18 cellular contexts compared by ENCODE assay signal in the genomic region with DNA sequence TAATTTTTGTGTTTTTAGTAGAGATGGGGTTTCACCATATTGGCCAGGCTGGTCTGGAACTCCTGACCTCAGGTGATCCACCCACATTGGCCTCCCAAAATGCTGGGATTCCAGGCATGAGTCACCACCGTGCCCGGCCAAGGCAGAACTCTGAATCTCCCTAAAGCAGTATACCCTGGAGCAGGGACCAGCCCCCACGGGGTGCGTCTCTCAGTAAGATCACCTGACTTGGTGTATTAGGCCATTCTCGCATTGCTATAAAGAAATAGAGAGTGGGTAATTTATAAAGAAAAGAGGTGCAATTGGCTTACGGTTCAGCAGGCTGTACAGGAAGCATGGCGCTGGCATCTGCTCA. TPM values are rescaled to one million over a fixed set of nuclear protein-coding genes. Genes with fewer than 3 reads are reported as not detected.
A peak's percentile ranks its signal among the peaks of the same experiment; 100 is the strongest.
DNase-seq lines count a peak whose midpoint lies in the region; ATAC-seq and TF ChIP-seq lines count a peak whose summit lies in the region.
"Had no signal": no experiment of that assay in that cellular context is flagged by ENCODE, and none has a peak within 500 bp of the region (broad histone marks: within the 10 kb centered on the region; RNA-seq: fewer than 3 reads in every experiment).

No MANE protein-coding gene starts in this region.

- H3K4me3 Mint-ChIP-seq in activated naive CD4-positive, alpha-beta T cell treated with anti-CD3 and anti-CD28 coated beads, Interleukin-2, amount 10 ng/mL, durations not matched to agents 7 days and 5 days: no peak overlapping the region
- no peak overlapping the region for H3K4me3 Mint-ChIP-seq in chondrocyte (ENCODE audit: unreplicated experiment)
- H3K4me3 Mint-ChIP-seq in glutamatergic neuron (ENCODE audit: unreplicated experiment): no peak overlapping the region
- no peak overlapping the region for H3K4me3 Mint-ChIP-seq in osteocyte (ENCODE audit: unreplicated experiment)
- no peak overlapping the region for H3K4me3 Mint-ChIP-seq in naive thymus-derived CD8-positive, alpha-beta T cell
- H3K4me3 Mint-ChIP-seq: CD4-positive, alpha-beta memory T cell; GM23338; H9 had no signal

- CTCF ChIA-PET in activated naive CD4-positive, alpha-beta T cell treated with anti-CD3 and anti-CD28 coated beads, Interleukin-2, amount 10 ng/mL, durations not matched to agents 7 days and 5 days (lab: Charles Lee): no interaction called here

- no peak for DNase-seq in activated naive CD4-positive, alpha-beta T cell treated with anti-CD3 and anti-CD28 coated beads, Interleukin-2, amount 10 ng/mL, durations not matched to agents 7 days and 5 days
- no peak for DNase-seq in activated naive CD4-positive, alpha-beta T cell treated with anti-CD3 and anti-CD28 coated beads, Interleukin-2, amount 50 U/mL, for 72 hours (ENCODE audit: low spot score in 2 of 2)
- DNase-seq in chondrocyte (ENCODE audit: low spot score) (peak; percentile 40), glutamatergic neuron (no peak), osteocyte (ENCODE audit: extremely low spot score, unreplicated experiment) (no peak), RKO (ENCODE audit: low spot score) (no peak)
- no peak for DNase-seq in naive thymus-derived CD8-positive, alpha-beta T cell
- DNase-seq: C1 segment of cervical spinal cord; Calu3; CD4-positive, alpha-beta memory T cell; COR-L47; DMS53; DMS79 treated with DMSO at 0.1 percent for 48 hours; GF-D8; H9 had no signal

- no peaks in the 10 kb centered on the region for H3K27me3 Mint-ChIP-seq in activated naive CD4-positive, alpha-beta T cell treated with anti-CD3 and anti-CD28 coated beads, Interleukin-2, amount 10 ng/mL, durations not matched to agents 7 days and 5 days
- H3K27me3 Mint-ChIP-seq in chondrocyte (ENCODE audit: low read depth): no peaks in the 10 kb centered on the region
- H3K27me3 Mint-ChIP-seq in glutamatergic neuron (ENCODE audit: unreplicated experiment): peaks cover 21% of the 10 kb centered on the region
- no peaks in the 10 kb centered on the region for H3K27me3 Mint-ChIP-seq in osteocyte (ENCODE audit: unreplicated experiment)
- no peaks in the 10 kb centered on the region for H3K27me3 Mint-ChIP-seq in naive thymus-derived CD8-positive, alpha-beta T cell
- H3K27me3 Mint-ChIP-seq: CD4-positive, alpha-beta memory T cell had no signal

- peak overlapping the region; percentile 81 for H3K27ac Mint-ChIP-seq in activated naive CD4-positive, alpha-beta T cell treated with anti-CD3 and anti-CD28 coated beads, Interleukin-2, amount 10 ng/mL, durations not matched to agents 7 days and 5 days
- H3K27ac Mint-ChIP-seq in activated naive CD4-positive, alpha-beta T cell treated with anti-CD3 and anti-CD28 coated beads, Interleukin-2, amount 50 U/mL, for 72 hours: peak overlapping the region in 1 of 2 donors; percentile 22
- H3K27ac Mint-ChIP-seq in chondrocyte (ENCODE audit: unreplicated experiment): no peak overlapping the region
- peak overlapping the region; percentile 99 for H3K27ac Mint-ChIP-seq in glutamatergic neuron (ENCODE audit: unreplicated experiment)
- peak overlapping the region; percentile 41 for H3K27ac Mint-ChIP-seq in osteocyte (ENCODE audit: unreplicated experiment)
- peak overlapping the region in 1 of 10 donors; percentile 15 for H3K27ac Mint-ChIP-seq in naive thymus-derived CD8-positive, alpha-beta T cell
- H3K27ac Mint-ChIP-seq: GM23338, H9 had no signal

- H3K9me3 Mint-ChIP-seq in activated naive CD4-positive, alpha-beta T cell treated with anti-CD3 and anti-CD28 coated beads, Interleukin-2, amount 10 ng/mL, durations not matched to agents 7 days and 5 days: peaks cover 9% of the 10 kb centered on the region
- peaks cover 0 to 6% of the 10 kb centered on the region in 2 donors for H3K9me3 Mint-ChIP-seq in activated naive CD4-positive, alpha-beta T cell treated with anti-CD3 and anti-CD28 coated beads, Interleukin-2, amount 50 U/mL, for 72 hours
- H3K9me3 Mint-ChIP-seq in chondrocyte (ENCODE audit: low read depth) (no peaks in the 10 kb centered on the region), glutamatergic neuron (ENCODE audit: unreplicated experiment) (peaks cover 13% of the 10 kb centered on the region), osteocyte (ENCODE audit: unreplicated experiment) (no peaks in the 10 kb centered on the region)
- no peaks in the 10 kb centered on the region for H3K9me3 Mint-ChIP-seq in naive thymus-derived CD8-positive, alpha-beta T cell
- H3K9me3 Mint-ChIP-seq: CD4-positive, alpha-beta memory T cell had no signal

- ATAC-seq in activated naive CD4-positive, alpha-beta T cell treated with anti-CD3 and anti-CD28 coated beads, Interleukin-2, amount 50 U/mL, for 72 hours: no peak
- ATAC-seq in naive thymus-derived CD8-positive, alpha-beta T cell: no peak
- ATAC-seq in activated CD4-positive, CD25-positive, alpha-beta regulatory T cell treated with anti-CD3 and anti-CD28 coated beads, Interleukin-2, amount 50 U/mL, for 24 hours: no peak
- ATAC-seq: GM23338, HCT116 had no signal

- POLR2A ChIA-PET in naive thymus-derived CD8-positive, alpha-beta T cell (lab: Charles Lee): no interaction called here

- TF ChIP-seq CTCF in chondrocyte (IDR thresholded peaks at IDR 0.05) (no peak), glutamatergic neuron (IDR thresholded peaks at IDR 0.05; ENCODE audit: partially characterized antibody, unreplicated experiment) (no peak), osteocyte (IDR thresholded peaks at IDR 0.05) (no peak)

- peaks cover 40% of the 10 kb centered on the region for H3K36me3 Mint-ChIP-seq in activated naive CD4-positive, alpha-beta T cell treated with anti-CD3 and anti-CD28 coated beads, Interleukin-2, amount 10 ng/mL, durations not matched to agents 7 days and 5 days
- peaks cover 0 to 10% of the 10 kb centered on the region in 2 donors for H3K36me3 Mint-ChIP-seq in activated naive CD4-positive, alpha-beta T cell treated with anti-CD3 and anti-CD28 coated beads, Interleukin-2, amount 50 U/mL, for 72 hours
- peaks cover 18% of the 10 kb centered on the region for H3K36me3 Mint-ChIP-seq in chondrocyte (ENCODE audit: low read depth)
- H3K36me3 Mint-ChIP-seq in glutamatergic neuron (ENCODE audit: unreplicated experiment): peaks cover 7% of the 10 kb centered on the region
- peaks cover 29% of the 10 kb centered on the region for H3K36me3 Mint-ChIP-seq in osteocyte (ENCODE audit: unreplicated experiment)
- peaks cover 0 to 79% (median 21%) of the 10 kb centered on the region in 3 donors for H3K36me3 Mint-ChIP-seq in naive thymus-derived CD8-positive, alpha-beta T cell

- no peaks in the 10 kb centered on the region for H3K4me1 Mint-ChIP-seq in activated naive CD4-positive, alpha-beta T cell treated with anti-CD3 and anti-CD28 coated beads, Interleukin-2, amount 10 ng/mL, durations not matched to agents 7 days and 5 days
- H3K4me1 Mint-ChIP-seq in chondrocyte (ENCODE audit: low read depth): no peaks in the 10 kb centered on the region
- peaks cover 11% of the 10 kb centered on the region for H3K4me1 Mint-ChIP-seq in glutamatergic neuron (ENCODE audit: low read depth, unreplicated experiment)
- H3K4me1 Mint-ChIP-seq in osteocyte (ENCODE audit: unreplicated experiment): no peaks in the 10 kb centered on the region
- peaks cover 0 to 3% (median 0%) of the 10 kb centered on the region in 4 donors for H3K4me1 Mint-ChIP-seq in naive thymus-derived CD8-positive, alpha-beta T cell

RNA-seq across cellular contexts. Expression of a gene that starts 14.2 kb away (rescaled TPM):
- total RNA-seq in activated naive CD4-positive, alpha-beta T cell treated with anti-CD3 and anti-CD28 coated beads, Interleukin-2, amount 50 U/mL, for 72 hours: 10 to 100 TPM; 12.0 TPM
- total RNA-seq in chondrocyte (5.8 to 8.2 TPM (median 7.3 TPM) in 3 replicates), glutamatergic neuron (ENCODE audit: unreplicated experiment) (16.4 TPM), osteocyte (7.1 and 11.0 TPM in 2 replicates)
- total RNA-seq in naive thymus-derived CD8-positive, alpha-beta T cell: 10 to 100 TPM; 20.6 to 21.1 TPM
- 10 to 100 TPM in 1 of 3 donors, 1 to 10 TPM in 2; 8.5 to 12.5 (median 9.8) TPM for polyA plus RNA-seq in naive thymus-derived CD8-positive, alpha-beta T cell

RNA-seq across cellular contexts. Expression of a gene that starts 14.4 kb away (rescaled TPM):
- 10 to 100 TPM; 26.9 to 28.3 TPM for total RNA-seq in activated naive CD4-positive, alpha-beta T cell treated with anti-CD3 and anti-CD28 coated beads, Interleukin-2, amount 50 U/mL, for 72 hours
- total RNA-seq in chondrocyte: 37.4 to 40.6 TPM (median 37.6 TPM) in 3 replicates
- 102 TPM for total RNA-seq in glutamatergic neuron (ENCODE audit: unreplicated experiment)
- 35.1 and 45.4 TPM in 2 replicates for total RNA-seq in osteocyte
- 10 to 100 TPM; 51.3 to 59.0 TPM for total RNA-seq in naive thymus-derived CD8-positive, alpha-beta T cell
- polyA plus RNA-seq in naive thymus-derived CD8-positive, alpha-beta T cell: 10 to 100 TPM; 13.1 to 19.4 (median 18.4) TPM

RNA-seq across cellular contexts. Expression of a gene that starts 28.6 kb away (rescaled TPM):
- 10 to 100 TPM; 28.9 to 34.7 TPM for total RNA-seq in activated naive CD4-positive, alpha-beta T cell treated with anti-CD3 and anti-CD28 coated beads, Interleukin-2, amount 50 U/mL, for 72 hours
- 25.0 to 25.7 TPM (median 25.3 TPM) in 3 replicates for total RNA-seq in chondrocyte
- total RNA-seq in glutamatergic neuron (ENCODE audit: unreplicated experiment): 16.9 TPM
- 22.1 and 23.6 TPM in 2 replicates for total RNA-seq in osteocyte
- total RNA-seq in naive thymus-derived CD8-positive, alpha-beta T cell: 10 to 100 TPM; 27.7 to 29.9 TPM
- 10 to 100 TPM; 16.4 to 27.6 (median 17.9) TPM for polyA plus RNA-seq in naive thymus-derived CD8-positive, alpha-beta T cell
